ENCODE assay signal across 17 cellular contexts in genomic region chr1:97314685-97315084, GRCh38.
"Had no signal": no experiment of that assay in that cellular context is flagged by ENCODE, and none has a peak within 500 bp of the region (broad histone marks: within the 10 kb centered on the region; RNA-seq: fewer than 3 reads in every experiment).

No MANE protein-coding gene starts in this region.

- H3K4me1 ChIP-seq: colonic mucosa, heart right ventricle, suprapubic skin, upper lobe of left lung had no signal

- ATAC-seq: activated CD8-positive, alpha-beta T cell treated with anti-CD3 and anti-CD28 coated beads, Interleukin-2, amount 10 ng/mL, durations not matched to agents 7 days and 5 days; left ventricle myocardium superior; stimulated activated naive CD8-positive, alpha-beta T cell treated with anti-CD3 and anti-CD28 coated beads, Interleukin-15, Interleukin-2, amounts not matched to agents 100 U/mL and 50 U/mL, for 24 hours had no signal

- DNase-seq: activated CD4-positive, alpha-beta T cell treated with anti-CD3 and anti-CD28 coated beads for 48 hours; activated CD8-positive, alpha-beta memory T cell treated with anti-CD3 and anti-CD28 coated beads, Interleukin-2, amount 50 U/mL, for 48 hours; activated CD8-positive, alpha-beta T cell treated with anti-CD3 and anti-CD28 coated beads, Interleukin-2, amount 10 ng/mL, durations not matched to agents 7 days and 5 days; activated naive CD4-positive, alpha-beta T cell treated with anti-CD3 and anti-CD28 coated beads for 36 hours; caudate nucleus; colonic mucosa; effector CD8-positive, alpha-beta T cell; heart right ventricle; left ventricle myocardium superior; nephron progenitor cell; stimulated activated CD4-positive, alpha-beta T cell treated with anti-CD3 and anti-CD28 coated beads, Interleukin-2, amount 100 ng/mL, for 48 hours; stimulated activated naive CD8-positive, alpha-beta T cell treated with anti-CD3 and anti-CD28 coated beads, Interleukin-15, Interleukin-2, amounts not matched to agents 100 U/mL and 50 U/mL, for 24 hours; T1000; upper lobe of left lung had no signal

- H3K27ac ChIP-seq: colonic mucosa, heart right ventricle, suprapubic skin, upper lobe of left lung had no signal

- H3K27me3 ChIP-seq: colonic mucosa, heart right ventricle, suprapubic skin, upper lobe of left lung had no signal

- H3K9me3 ChIP-seq: colonic mucosa, upper lobe of left lung had no signal

- H3K36me3 ChIP-seq: colonic mucosa, heart right ventricle, suprapubic skin, upper lobe of left lung had no signal

- FAIRE-seq: frontal cortex, keratinocyte had no signal

- H3K4me3 ChIP-seq: colonic mucosa, heart right ventricle, suprapubic skin, upper lobe of left lung had no signal
